Comparison of ENCODE assay signal across 1 cellular context in the genomic region with DNA sequence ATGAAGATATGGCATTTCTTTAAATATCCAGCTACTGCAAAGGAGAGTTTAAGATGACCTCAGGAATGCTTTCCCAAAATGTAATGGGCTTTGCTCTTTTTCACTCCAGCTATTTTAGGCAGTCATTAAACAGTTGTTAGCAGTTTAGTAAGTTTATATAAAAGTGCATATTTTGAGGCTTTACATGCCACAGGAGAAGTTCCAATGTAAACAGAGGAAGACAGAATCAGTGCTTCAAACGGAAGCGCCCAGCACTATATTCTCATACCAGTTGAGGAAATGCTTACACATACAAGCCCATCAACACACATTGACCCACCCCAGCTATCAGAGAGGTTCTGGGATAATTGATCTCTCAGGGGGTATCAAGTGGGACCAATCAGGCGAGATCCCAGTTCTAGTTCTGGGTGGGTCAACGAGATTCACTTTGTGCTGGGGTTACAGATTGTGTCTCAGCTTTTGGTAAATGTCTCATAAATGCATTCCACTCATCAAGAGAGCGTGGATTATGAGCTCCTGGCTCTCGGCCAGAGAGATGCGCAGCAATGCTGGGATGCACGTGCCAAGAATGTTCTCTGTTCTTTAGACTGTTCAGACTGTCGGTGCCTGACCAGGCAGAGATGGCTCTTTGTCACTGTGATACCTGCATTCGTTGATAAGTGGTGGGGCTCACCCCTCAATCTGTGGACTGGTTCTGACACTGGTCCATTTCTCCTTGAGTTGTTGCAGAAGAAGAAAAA.
TF ChIP-seq lines count a peak whose summit lies in the region.

No MANE protein-coding gene starts in this region.

TF ChIP-seq in IMR-90, 13 proteins besides CTCF, POLR2A, EP300 and RAD21 (continued from another document):
- TF ChIP-seq, protein P1, sequence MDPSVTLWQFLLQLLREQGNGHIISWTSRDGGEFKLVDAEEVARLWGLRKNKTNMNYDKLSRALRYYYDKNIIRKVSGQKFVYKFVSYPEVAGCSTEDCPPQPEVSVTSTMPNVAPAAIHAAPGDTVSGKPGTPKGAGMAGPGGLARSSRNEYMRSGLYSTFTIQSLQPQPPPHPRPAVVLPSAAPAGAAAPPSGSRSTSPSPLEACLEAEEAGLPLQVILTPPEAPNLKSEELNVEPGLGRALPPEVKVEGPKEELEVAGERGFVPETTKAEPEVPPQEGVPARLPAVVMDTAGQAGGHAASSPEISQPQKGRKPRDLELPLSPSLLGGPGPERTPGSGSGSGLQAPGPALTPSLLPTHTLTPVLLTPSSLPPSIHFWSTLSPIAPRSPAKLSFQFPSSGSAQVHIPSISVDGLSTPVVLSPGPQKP (IDR thresholded peaks at IDR 0.05; ENCODE audit: borderline replicate concordance, low read depth, low read length): no peak
- no peak for TF ChIP-seq MAZ (IDR thresholded peaks at IDR 0.05; ENCODE audit: borderline replicate concordance, low read depth, low read length)
